Comparison of ENCODE assay signal across 21 cellular contexts in the genomic region with DNA sequence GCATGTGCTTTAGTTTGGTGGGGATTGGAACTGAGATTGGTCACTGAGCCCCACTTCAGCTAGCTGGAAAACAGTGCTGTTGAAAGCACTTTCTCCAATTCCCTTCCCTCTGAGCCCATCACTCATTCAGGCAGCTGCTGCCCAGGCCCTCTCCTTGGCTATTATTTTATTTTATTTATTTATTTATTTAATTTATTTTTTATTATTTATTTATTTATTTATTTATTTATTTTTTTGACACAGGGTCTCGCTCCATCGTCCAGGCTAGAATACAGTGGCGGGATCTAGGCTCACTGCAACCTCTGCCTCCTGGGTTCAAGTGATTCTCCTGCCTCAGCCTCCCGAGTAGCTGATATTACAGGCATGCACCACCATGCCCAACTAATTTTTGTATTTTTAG. TPM values are rescaled to one million over a fixed set of nuclear protein-coding genes. Genes with fewer than 3 reads are reported as not detected.
DNase-seq lines count a peak whose midpoint lies in the region; ATAC-seq, FAIRE-seq and TF ChIP-seq lines count a peak whose summit lies in the region.
"Had no signal": no experiment of that assay in that cellular context is flagged by ENCODE, and none has a peak within 500 bp of the region (broad histone marks: within the 10 kb centered on the region; RNA-seq: fewer than 3 reads in every experiment).

No MANE protein-coding gene starts in this region.

- no peak overlapping the region for H3K4me3 ChIP-seq in GM23338
- H3K4me3 ChIP-seq in HL-60 (replicated peaks; ENCODE audit: insufficient read depth, low read length), result no peak overlapping the region
- H3K4me3 ChIP-seq in H1 (ENCODE audit: extremely low read depth in 1 of 4, insufficient read depth in 2 of 4, low read depth in 3 of 4, low read length in 4 of 4), result no peak overlapping the region
- H3K4me3 ChIP-seq: A549; BLaER1 treated with 17β-estradiol and CSF1 and Interleukin-3, amounts not matched to agents 10 nM and 100 nM had no signal

- 0 out of 2 replicates have a peak overlapping the region, but pooled peaks have one; percentile 10 for H3K18ac ChIP-seq in H1 (ENCODE audit: extremely low read depth, low read length)

- no peak for DNase-seq in GM23338 (ENCODE audit: low spot score)
- DNase-seq in HL-60 (ENCODE audit: low read depth in 1 of 2, low spot score in 1 of 2), result no peak
- no peak for DNase-seq in H1 (ENCODE audit: low read depth in 1 of 2, low spot score in 2 of 2)
- no peak for DNase-seq in NCI-H2171 (lab: John Stamatoyannopoulos, UW)
- DNase-seq: Caco-2; Calu3; CD4-positive, alpha-beta T cell; CD8-positive, alpha-beta T cell; DMS79 treated with DMSO at 0.1 percent for 48 hours; GF-D8 had no signal

- TF ChIP-seq CTCF in GM23338 (conservative IDR thresholded peaks at IDR 0.05; ENCODE audit: low read depth in 2 of 2) (no peak), HL-60 (IDR thresholded peaks at IDR 0.05; ENCODE audit: insufficient read depth, low read length) (no peak), brain (conservative IDR thresholded peaks at IDR 0.05) (no peak), H1 (IDR thresholded peaks at IDR 0.05; ENCODE audit: control extremely low read depth in 1 of 3, insufficient read depth in 1 of 3, low read depth in 1 of 3, low read length in 3 of 3) (no peak)

- H2AFZ ChIP-seq in GM23338 (peak overlapping the region; percentile 91; the same call in 1 of the 2 replicates), H1 (ENCODE audit: low read length) (no peak overlapping the region)

- H3K9me3 ChIP-seq in H1 (ENCODE audit: insufficient read depth in 2 of 2, low read depth in 1 of 2, low read length in 1 of 2), result no peaks in the 10 kb centered on the region
- H3K9me3 ChIP-seq: A549, Caco-2 had no signal

- H2BK120ac ChIP-seq in H1 (replicated peaks; ENCODE audit: low read depth, low read length), result no peak overlapping the region

- TF ChIP-seq POLR2A in H1 (IDR thresholded peaks at IDR 0.05; ENCODE audit: control extremely low read depth in 1 of 2, low read depth in 2 of 2, low read length in 2 of 2), result no peak

- CTCF ChIA-PET in H1 (lab: Charles Lee; ENCODE audit: partially characterized antibody), result no interaction called here

- H4K8ac ChIP-seq in H1 (ENCODE audit: extremely low read depth, insufficient read depth, low read length), result no peak overlapping the region

- no peak overlapping the region for H2BK5ac ChIP-seq in H1 (ENCODE audit: low read depth, low read length)

- H3K36me3 ChIP-seq in GM23338 (ENCODE audit: insufficient read depth), result no peaks in the 10 kb centered on the region
- H3K36me3 ChIP-seq in H1 (ENCODE audit: control insufficient read depth in 2 of 4, insufficient read depth in 4 of 4, low read length in 3 of 4), result no peaks in the 10 kb centered on the region

- H3K4me1 Mint-ChIP-seq in GM23338 (peaks cover 25% of the 10 kb centered on the region), brain (peaks cover 23% of the 10 kb centered on the region)
- H3K4me1 Mint-ChIP-seq: B cell had no signal

- no peak overlapping the region for H4K5ac ChIP-seq in H1 (ENCODE audit: insufficient read length, low read depth, low read length)

- no peaks in the 10 kb centered on the region for H3K9me2 ChIP-seq in GM23338 (ENCODE audit: insufficient read depth)

- no peak overlapping the region for H2AK5ac ChIP-seq in H1 (ENCODE audit: low read depth, low read length)

- H3K79me2 ChIP-seq in GM23338 (replicated peaks; ENCODE audit: insufficient read depth) (no peaks in the 10 kb centered on the region), H1 (ENCODE audit: control insufficient read depth in 1 of 2, insufficient read depth in 2 of 2, low read length in 2 of 2) (no peaks in the 10 kb centered on the region)

- H3F3A ChIP-seq in GM23338 (replicated peaks; ENCODE audit: low read depth), result peaks cover 5% of the 10 kb centered on the region

- 98% methylated on average over 4 of the region's 4 CpGs; no CpG with 5 or more reads in 1 of the 2 experiments for WGBS in H1 (ENCODE audit: extremely low coverage in 1 of 2, insufficient coverage in 1 of 2, insufficient read length in 1 of 2, insufficient replicate concordance in 2 of 2, low coverage in 1 of 2, low lambda C conversion rate in 2 of 2, missing lambda C conversion rate in 1 of 2), 2 experiments

- H3K23me2 ChIP-seq in H1 (ENCODE audit: low read depth, low read length), result no peaks in the 10 kb centered on the region

- no peaks in the 10 kb centered on the region for H3K27me3 Mint-ChIP-seq in GM23338 (ENCODE audit: insufficient read depth, low read depth, poor library complexity)
- no peaks in the 10 kb centered on the region for H3K27me3 Mint-ChIP-seq in brain

- H3K4me3 Mint-ChIP-seq in GM23338 (no peak overlapping the region), brain (no peak overlapping the region)
- H3K4me3 Mint-ChIP-seq: B cell; CD4-positive, alpha-beta T cell; CD8-positive, alpha-beta T cell had no signal

- H2BK20ac ChIP-seq in H1 (ENCODE audit: low read length), result no peak overlapping the region

- no peak overlapping the region for H3K14ac ChIP-seq in H1 (ENCODE audit: insufficient read length)

- H3K4me1 ChIP-seq in GM23338 (ENCODE audit: insufficient read depth), result peaks cover 36% of the 10 kb centered on the region
- H3K4me1 ChIP-seq in H1 (replicated peaks in 1 of 4; ENCODE audit: control insufficient read depth in 3 of 4, insufficient read depth in 4 of 4, low read length in 3 of 4), result peaks cover 0 to 14% (median 3%) of the 10 kb centered on the region in 4 experiments; a peak in 3 of 7 replicates
- H3K4me1 ChIP-seq: A549, Caco-2 had no signal

- no peak for TF ChIP-seq EP300 in H1 (IDR thresholded peaks at IDR 0.05; ENCODE audit: borderline replicate concordance in 1 of 2, low read depth in 2 of 2, low read length in 2 of 2)

- H3K36me3 Mint-ChIP-seq in GM23338 (ENCODE audit: low read depth) (no peaks in the 10 kb centered on the region), brain (no peaks in the 10 kb centered on the region)
- H3K36me3 Mint-ChIP-seq: CD8-positive, alpha-beta T cell had no signal

- no peak overlapping the region for H3K23ac ChIP-seq in H1 (ENCODE audit: insufficient read length)

- no peak overlapping the region for H3K27ac ChIP-seq in GM23338 (ENCODE audit: low read depth)
- H3K27ac ChIP-seq in HL-60 (replicated peaks), result 0 out of 2 replicates have a peak overlapping the region, but pooled peaks have one; percentile 22
- no peak overlapping the region for H3K27ac ChIP-seq in H1 (ENCODE audit: low read depth, low read length)
- H3K27ac ChIP-seq: 22Rv1, A549, C4-2B had no signal

- no peak overlapping the region for H3K4ac ChIP-seq in H1 (replicated peaks; ENCODE audit: insufficient read length, low read depth, low read length)

- no peak for TF ChIP-seq RAD21 in H1 (IDR thresholded peaks at IDR 0.05 in 1 of 2, conservative IDR thresholded peaks at IDR 0.05 in 1 of 2; ENCODE audit: low read depth in 2 of 2, low read length in 2 of 2)

- H3K4me2 ChIP-seq in GM23338 (peak overlapping the region; percentile 50; the same call in 1 of the 2 replicates), H1 (ENCODE audit: insufficient read depth in 1 of 2, low read depth in 2 of 2, low read length in 2 of 2) (no peak overlapping the region; a peak in 1 of 4 replicates)
- H3K4me2 ChIP-seq: A549 had no signal

- H3K56ac ChIP-seq in H1 (replicated peaks; ENCODE audit: insufficient read length, low read depth, low read length), result no peak overlapping the region

- no peak for FAIRE-seq in H1 (lab: Jason Lieb, UNC)
- FAIRE-seq: A549, D721Med, GM12891 had no signal

- no peak for ATAC-seq in GM23338
- ATAC-seq in HG03097 (IDR thresholded peaks at IDR 0.05; ENCODE audit: low FRiP score, unreplicated experiment), result no peak
- no peak for ATAC-seq in HG03457 (IDR thresholded peaks at IDR 0.05; ENCODE audit: unreplicated experiment)
- ATAC-seq in HG02623 (IDR thresholded peaks at IDR 0.05; ENCODE audit: unreplicated experiment), result no peak
- ATAC-seq: A549; CD8-positive, alpha-beta T cell had no signal

- H4K20me1 ChIP-seq in GM23338 (replicated peaks; ENCODE audit: insufficient read depth) (no peaks in the 10 kb centered on the region), H1 (replicated peaks in 1 of 2; ENCODE audit: control insufficient read depth in 1 of 2, insufficient read depth in 2 of 2, low read length in 2 of 2) (no peaks in the 10 kb centered on the region)

- H3K27ac Mint-ChIP-seq in GM23338 (no peak overlapping the region), brain (peak overlapping the region in 3 of 5 experiments; percentile 46 to 72 (median 66))
- H3K27ac Mint-ChIP-seq: B cell; CD4-positive, alpha-beta T cell; CD8-positive, alpha-beta T cell had no signal

- H4K91ac ChIP-seq in H1 (replicated peaks; ENCODE audit: insufficient read length, low read length), result no peak overlapping the region

- H3K27me3 ChIP-seq in GM23338 (ENCODE audit: insufficient read depth) (no peaks in the 10 kb centered on the region), HL-60 (ENCODE audit: insufficient read depth, poor library complexity, severe bottlenecking) (no peaks in the 10 kb centered on the region), H1 (replicated peaks in 1 of 4; ENCODE audit: control insufficient read depth in 3 of 4, extremely low read depth in 1 of 4, insufficient read depth in 3 of 4, low read length in 3 of 4) (no peaks in the 10 kb centered on the region)
- H3K27me3 ChIP-seq: BLaER1 treated with 17β-estradiol and CSF1 and Interleukin-3, amounts not matched to agents 10 nM and 100 nM had no signal

- no peaks in the 10 kb centered on the region; the same call in 1 of the 2 replicates for H3K79me1 ChIP-seq in H1 (ENCODE audit: low read depth, low read length)

- no peak overlapping the region for H2BK12ac ChIP-seq in H1 (ENCODE audit: low read depth, low read length)

- H3K9ac ChIP-seq in H1 (replicated peaks in 1 of 4; ENCODE audit: extremely low read depth in 1 of 4, low read depth in 3 of 4, low read length in 3 of 4), result no peak overlapping the region

- POLR2A ChIA-PET in H1 (lab: Charles Lee; ENCODE audit: partially characterized antibody), result no interaction called here

- H2BK15ac ChIP-seq in H1 (ENCODE audit: low read length), result no peak overlapping the region

- H3K9me3 Mint-ChIP-seq in GM23338, result no peaks in the 10 kb centered on the region
- peaks cover 0 to 5% (median 0%) of the 10 kb centered on the region in 5 experiments for H3K9me3 Mint-ChIP-seq in brain
- H3K9me3 Mint-ChIP-seq: CD4-positive, alpha-beta T cell; CD8-positive, alpha-beta T cell had no signal

RNA-seq across cellular contexts. Expression of gene RBPJ, which starts 51.8 kb away (rescaled TPM):
- total RNA-seq in GM23338 (2014; rRNA removed; shearing (Covaris generic)), result 205 and 212 TPM in 2 replicates
- polyA plus RNA-seq in GM23338 (2016; fragmentation: Nextera tagmentation; extraction: Ambion mirVana) (457 and 461 TPM in 2 replicates), brain (ENCODE audit: insufficient read depth, low read depth, low replicate concordance) (79.8 TPM), H1 (2011; rRNA removed) (58.2 and 65.5 TPM in 2 replicates)
- total RNA-seq in H1 (2021; fragmentation: NEBNext Ultra II Directional; extraction: Animal tissue kit (Norgen Biotek cat#: 25700)), result 202 and 217 TPM in 2 replicates
- polyA plus RNA-seq in H1 (2011; cell fraction: cytosol; rRNA removed), result 80.3 TPM
- 94.0 TPM for polyA plus RNA-seq in H1 (2011; cell fraction: nucleus; rRNA removed)
- 73.6 to 109 TPM (median 89.5 TPM) in 4 replicates for polyA plus RNA-seq in H1 (2012, experiment 1 of 2)
- 7.1 TPM for polyA plus RNA-seq in H1 (2012, experiment 2 of 2)
- 140 TPM for polyA plus RNA-seq in H1 (2013, experiment 1 of 2)
- polyA plus RNA-seq in H1 (2013, experiment 2 of 2), result 139 TPM
- polyA minus RNA-seq in H1 (2011; rRNA and poly(A)+ RNA removed), result 109 and 131 TPM in 2 replicates
- 86.8 TPM for polyA minus RNA-seq in H1 (2011; cell fraction: cytosol; rRNA and poly(A)+ RNA removed)
- polyA minus RNA-seq in H1 (2011; cell fraction: nucleus; rRNA and poly(A)+ RNA removed), result 208 TPM
